33 cellular contexts compared by ENCODE assay signal in genomic region chr13:44506251-44506650, GRCh38.
"Had no signal": no experiment of that assay in that cellular context is flagged by ENCODE, and none has a peak within 500 bp of the region (broad histone marks: within the 10 kb centered on the region; RNA-seq: fewer than 3 reads in every experiment).

No MANE protein-coding gene starts in this region.

- ATAC-seq: activated CD8-positive, alpha-beta T cell treated with anti-CD3 and anti-CD28 coated beads for 36 hours; activated naive CD4-positive, alpha-beta T cell treated with anti-CD3 and anti-CD28 coated beads, Interleukin-2, amount 50 U/mL, for 72 hours; activated T-cell treated with anti-CD3 and anti-CD28 coated beads, Interleukin-2, amount 50 U/mL, for 4 hours; activated T-cell treated with anti-CD3 and anti-CD28 coated beads, Interleukin-2, amount 50 U/mL, for 72 hours; activated T-helper 17 cell treated with anti-CD3 and anti-CD28 coated beads, Interleukin-2, amount 50 U/mL, for 72 hours had no signal

- H3K36me3 ChIP-seq: adrenal gland, cardiac muscle cell had no signal

- H3K4me3 ChIP-seq: adrenal gland, cardiac muscle cell had no signal

- FAIRE-seq: bronchial epithelial cell, TTC549 had no signal

- DNase-seq: activated B cell treated with CpG ODN at 0.5 μM for 24 hours; activated CD4-positive, alpha-beta memory T cell treated with anti-CD3 and anti-CD28 coated beads for 36 hours; activated CD4-positive, alpha-beta T cell treated with anti-CD3 and anti-CD28 coated beads for 4 hours; activated CD4-positive, alpha-beta T cell treated with anti-CD3 and anti-CD28 coated beads, Interleukin-2, amount 10 ng/mL, durations not matched to agents 24 days and 14 days; activated CD4-positive, alpha-beta T cell treated with anti-CD3 and anti-CD28 coated beads, Interleukin-2, amount 50 U/mL, for 1 hour; activated CD4-positive, alpha-beta T cell treated with anti-CD3 and anti-CD28 coated beads, Interleukin-2, amount 50 U/mL, for 4 hours; activated CD4-positive, CD25-positive, alpha-beta regulatory T cell treated with anti-CD3 and anti-CD28 coated beads, Interleukin-2, amount 50 U/mL, for 72 hours; activated CD8-positive, alpha-beta memory T cell treated with anti-CD3 and anti-CD28 coated beads, Interleukin-2, amount 50 U/mL, for 4 hours; activated CD8-positive, alpha-beta T cell treated with anti-CD3 and anti-CD28 coated beads for 36 hours; activated effector memory CD4-positive, alpha-beta T cell treated with anti-CD3 and anti-CD28 coated beads, Interleukin-2, amount 50 U/mL, for 16 hours; activated gamma-delta T cell treated with Interleukin-2 at 50 U/mL for 16 hours; activated naive CD4-positive, alpha-beta T cell; activated naive CD4-positive, alpha-beta T cell treated with anti-CD3 and anti-CD28 coated beads for 36 hours; activated naive CD4-positive, alpha-beta T cell treated with anti-CD3 and anti-CD28 coated beads, Interleukin-2, amount 50 U/mL, for 16 hours; activated naive CD8-positive, alpha-beta T cell treated with anti-CD3 and anti-CD28 coated beads for 36 hours; activated T-cell treated with anti-CD3 and anti-CD28 coated beads for 4 hours; activated T-cell treated with anti-CD3 and anti-CD28 coated beads, Interleukin-2, amount 50 U/mL, for 1 hour; activated T-cell treated with anti-CD3 and anti-CD28 coated beads, Interleukin-2, amount 50 U/mL, for 4 hours; activated T-cell treated with anti-CD3 and anti-CD28 coated beads, Interleukin-2, amount 50 U/mL, for 72 hours; adrenal gland; amniotic stem cell; aorta; caudate nucleus; cerebellar nuclear complex; T-helper 1 cell; T-helper 2 cell; T-helper 9 cell had no signal

- H3K27ac ChIP-seq: adrenal gland, cardiac muscle cell, VCaP had no signal

- H3K27me3 ChIP-seq: adrenal gland, cardiac muscle cell had no signal

- H3K4me1 ChIP-seq: adrenal gland had no signal

- H3K9me3 ChIP-seq: adrenal gland had no signal
